In genomic region chr16:57299719-57300386, GRCh38 we compare ENCODE assay signal across 1 cellular context.
A peak's percentile ranks its signal among the peaks of the same experiment; 100 is the strongest.
TF ChIP-seq lines count a peak whose summit lies in the region.

No MANE protein-coding gene starts in this region.

TF ChIP-seq in HEK293, 187 proteins besides CTCF, POLR2A, EP300 and RAD21 (continued from another document and continues in another):
- TF ChIP-seq, protein P1, sequence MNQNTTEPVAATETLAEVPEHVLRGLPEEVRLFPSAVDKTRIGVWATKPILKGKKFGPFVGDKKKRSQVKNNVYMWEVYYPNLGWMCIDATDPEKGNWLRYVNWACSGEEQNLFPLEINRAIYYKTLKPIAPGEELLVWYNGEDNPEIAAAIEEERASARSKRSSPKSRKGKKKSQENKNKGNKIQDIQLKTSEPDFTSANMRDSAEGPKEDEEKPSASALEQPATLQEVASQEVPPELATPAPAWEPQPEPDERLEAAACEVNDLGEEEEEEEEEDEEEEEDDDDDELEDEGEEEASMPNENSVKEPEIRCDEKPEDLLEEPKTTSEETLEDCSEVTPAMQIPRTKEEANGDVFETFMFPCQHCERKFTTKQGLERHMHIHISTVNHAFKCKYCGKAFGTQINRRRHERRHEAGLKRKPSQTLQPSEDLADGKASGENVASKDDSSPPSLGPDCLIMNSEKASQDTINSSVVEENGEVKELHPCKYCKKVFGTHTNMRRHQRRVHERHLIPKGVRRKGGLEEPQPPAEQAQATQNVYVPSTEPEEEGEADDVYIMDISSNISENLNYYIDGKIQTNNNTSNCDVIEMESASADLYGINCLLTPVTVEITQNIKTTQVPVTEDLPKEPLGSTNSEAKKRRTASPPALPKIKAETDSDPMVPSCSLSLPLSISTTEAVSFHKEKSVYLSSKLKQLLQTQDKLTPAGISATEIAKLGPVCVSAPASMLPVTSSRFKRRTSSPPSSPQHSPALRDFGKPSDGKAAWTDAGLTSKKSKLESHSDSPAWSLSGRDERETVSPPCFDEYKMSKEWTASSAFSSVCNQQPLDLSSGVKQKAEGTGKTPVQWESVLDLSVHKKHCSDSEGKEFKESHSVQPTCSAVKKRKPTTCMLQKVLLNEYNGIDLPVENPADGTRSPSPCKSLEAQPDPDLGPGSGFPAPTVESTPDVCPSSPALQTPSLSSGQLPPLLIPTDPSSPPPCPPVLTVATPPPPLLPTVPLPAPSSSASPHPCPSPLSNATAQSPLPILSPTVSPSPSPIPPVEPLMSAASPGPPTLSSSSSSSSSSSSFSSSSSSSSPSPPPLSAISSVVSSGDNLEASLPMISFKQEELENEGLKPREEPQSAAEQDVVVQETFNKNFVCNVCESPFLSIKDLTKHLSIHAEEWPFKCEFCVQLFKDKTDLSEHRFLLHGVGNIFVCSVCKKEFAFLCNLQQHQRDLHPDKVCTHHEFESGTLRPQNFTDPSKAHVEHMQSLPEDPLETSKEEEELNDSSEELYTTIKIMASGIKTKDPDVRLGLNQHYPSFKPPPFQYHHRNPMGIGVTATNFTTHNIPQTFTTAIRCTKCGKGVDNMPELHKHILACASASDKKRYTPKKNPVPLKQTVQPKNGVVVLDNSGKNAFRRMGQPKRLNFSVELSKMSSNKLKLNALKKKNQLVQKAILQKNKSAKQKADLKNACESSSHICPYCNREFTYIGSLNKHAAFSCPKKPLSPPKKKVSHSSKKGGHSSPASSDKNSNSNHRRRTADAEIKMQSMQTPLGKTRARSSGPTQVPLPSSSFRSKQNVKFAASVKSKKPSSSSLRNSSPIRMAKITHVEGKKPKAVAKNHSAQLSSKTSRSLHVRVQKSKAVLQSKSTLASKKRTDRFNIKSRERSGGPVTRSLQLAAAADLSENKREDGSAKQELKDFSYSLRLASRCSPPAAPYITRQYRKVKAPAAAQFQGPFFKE (tag by site-specific recombination; IDR thresholded peaks at IDR 0.05; ENCODE audit: borderline replicate concordance) = no peak
- peak; percentile 74; the same call in 1 of the 2 replicates for TF ChIP-seq KLF8 (tag by site-specific recombination; IDR thresholded peaks at IDR 0.05)
- no peak for TF ChIP-seq ZNF138 (tag by site-specific recombination; IDR thresholded peaks at IDR 0.05; ENCODE audit: borderline replicate concordance)
- no peak for TF ChIP-seq ZNF175 (tag by site-specific recombination; IDR thresholded peaks at IDR 0.05)
- TF ChIP-seq ZNF16 (tag by site-specific recombination; IDR thresholded peaks at IDR 0.05; ENCODE audit: low read depth) = no peak
- no peak for TF ChIP-seq ZNF473 (tag by site-specific recombination; IDR thresholded peaks at IDR 0.05)
- 0 out of 2 replicates have a peak, but pooled peaks have one; percentile 14 for TF ChIP-seq ZNF2 (tag by site-specific recombination; IDR thresholded peaks at IDR 0.05)
- TF ChIP-seq, protein P2, sequence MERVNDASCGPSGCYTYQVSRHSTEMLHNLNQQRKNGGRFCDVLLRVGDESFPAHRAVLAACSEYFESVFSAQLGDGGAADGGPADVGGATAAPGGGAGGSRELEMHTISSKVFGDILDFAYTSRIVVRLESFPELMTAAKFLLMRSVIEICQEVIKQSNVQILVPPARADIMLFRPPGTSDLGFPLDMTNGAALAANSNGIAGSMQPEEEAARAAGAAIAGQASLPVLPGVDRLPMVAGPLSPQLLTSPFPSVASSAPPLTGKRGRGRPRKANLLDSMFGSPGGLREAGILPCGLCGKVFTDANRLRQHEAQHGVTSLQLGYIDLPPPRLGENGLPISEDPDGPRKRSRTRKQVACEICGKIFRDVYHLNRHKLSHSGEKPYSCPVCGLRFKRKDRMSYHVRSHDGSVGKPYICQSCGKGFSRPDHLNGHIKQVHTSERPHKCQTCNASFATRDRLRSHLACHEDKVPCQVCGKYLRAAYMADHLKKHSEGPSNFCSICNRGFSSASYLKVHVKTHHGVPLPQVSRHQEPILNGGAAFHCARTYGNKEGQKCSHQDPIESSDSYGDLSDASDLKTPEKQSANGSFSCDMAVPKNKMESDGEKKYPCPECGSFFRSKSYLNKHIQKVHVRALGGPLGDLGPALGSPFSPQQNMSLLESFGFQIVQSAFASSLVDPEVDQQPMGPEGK (tag by site-specific recombination; IDR thresholded peaks at IDR 0.05) = peak; percentile 15; the same call in 1 of the 2 replicates
- peak; percentile 15; the same call in 1 of the 2 replicates for TF ChIP-seq ZBTB8A (tag by site-specific recombination; IDR thresholded peaks at IDR 0.05)
- no peak for TF ChIP-seq ZNF354C (tag by site-specific recombination; IDR thresholded peaks at IDR 0.05; ENCODE audit: borderline replicate concordance, low read depth)
- TF ChIP-seq ZSCAN18 (tag by site-specific recombination; IDR thresholded peaks at IDR 0.05) = no peak
- no peak for TF ChIP-seq ZSCAN23 (tag by site-specific recombination; IDR thresholded peaks at IDR 0.05)
- TF ChIP-seq ZNF48 (tag by site-specific recombination; IDR thresholded peaks at IDR 0.05) = no peak
- TF ChIP-seq ZNF132 (tag by site-specific recombination; IDR thresholded peaks at IDR 0.05; ENCODE audit: borderline replicate concordance) = no peak
- no peak; the same call in 1 of the 2 replicates for TF ChIP-seq PRDM1 (tag by site-specific recombination; IDR thresholded peaks at IDR 0.05)
- no peak; the same call in 1 of the 2 replicates for TF ChIP-seq KLF1 (tag by site-specific recombination; IDR thresholded peaks at IDR 0.05)
- no peak for TF ChIP-seq ZNF114 (tag by site-specific recombination; IDR thresholded peaks at IDR 0.05)
- no peak for TF ChIP-seq TCF7L2 (IDR thresholded peaks at IDR 0.05; ENCODE audit: borderline replicate concordance, low read depth, low read length)
- no peak for TF ChIP-seq HOXC10 (CRISPR knock-in tag; IDR thresholded peaks at IDR 0.05)
- TF ChIP-seq ZNF677 (tag by site-specific recombination; IDR thresholded peaks at IDR 0.05) = no peak
- TF ChIP-seq, protein P3, sequence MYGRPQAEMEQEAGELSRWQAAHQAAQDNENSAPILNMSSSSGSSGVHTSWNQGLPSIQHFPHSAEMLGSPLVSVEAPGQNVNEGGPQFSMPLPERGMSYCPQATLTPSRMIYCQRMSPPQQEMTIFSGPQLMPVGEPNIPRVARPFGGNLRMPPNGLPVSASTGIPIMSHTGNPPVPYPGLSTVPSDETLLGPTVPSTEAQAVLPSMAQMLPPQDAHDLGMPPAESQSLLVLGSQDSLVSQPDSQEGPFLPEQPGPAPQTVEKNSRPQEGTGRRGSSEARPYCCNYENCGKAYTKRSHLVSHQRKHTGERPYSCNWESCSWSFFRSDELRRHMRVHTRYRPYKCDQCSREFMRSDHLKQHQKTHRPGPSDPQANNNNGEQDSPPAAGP (tag by site-specific recombination; IDR thresholded peaks at IDR 0.05) = peak; percentile 67
- TF ChIP-seq ZNF223 (tag by site-specific recombination; IDR thresholded peaks at IDR 0.05) = no peak
- no peak for TF ChIP-seq ZNF292 (tag by site-specific recombination; IDR thresholded peaks at IDR 0.05; ENCODE audit: borderline replicate concordance, low read depth)
- TF ChIP-seq ZBTB48 (tag by site-specific recombination; IDR thresholded peaks at IDR 0.05) = no peak
- TF ChIP-seq HIC1 (tag by site-specific recombination; IDR thresholded peaks at IDR 0.05) = no peak
- no peak for TF ChIP-seq ZBTB1 (tag by site-specific recombination; IDR thresholded peaks at IDR 0.05)
- no peak for TF ChIP-seq ZNF341 (tag by site-specific recombination; IDR thresholded peaks at IDR 0.05; ENCODE audit: low read depth)
- peak; percentile 9; the same call in 1 of the 2 replicates for TF ChIP-seq SP7 (tag by site-specific recombination; IDR thresholded peaks at IDR 0.05)
- TF ChIP-seq IKZF3 (tag by site-specific recombination; IDR thresholded peaks at IDR 0.05) = peak; percentile 73
- TF ChIP-seq ZNF302 (tag by site-specific recombination; IDR thresholded peaks at IDR 0.05; ENCODE audit: low read depth) = no peak
- no peak for TF ChIP-seq ZNF585B (tag by site-specific recombination; IDR thresholded peaks at IDR 0.05)
- no peak for TF ChIP-seq ZFP3 (tag by site-specific recombination; IDR thresholded peaks at IDR 0.05; ENCODE audit: low read depth)
- TF ChIP-seq ZNF133 (tag by site-specific recombination; IDR thresholded peaks at IDR 0.05) = no peak
- no peak for TF ChIP-seq ZNF221 (tag by site-specific recombination; IDR thresholded peaks at IDR 0.05; ENCODE audit: borderline replicate concordance)
- no peak for TF ChIP-seq WT1 (tag by site-specific recombination; IDR thresholded peaks at IDR 0.05)
- TF ChIP-seq ZNF391 (tag by site-specific recombination; IDR thresholded peaks at IDR 0.05; ENCODE audit: borderline replicate concordance, low read depth) = peak; percentile 50; the same call in 1 of the 2 replicates
- TF ChIP-seq ZFP69B (tag by site-specific recombination; IDR thresholded peaks at IDR 0.05) = no peak
- TF ChIP-seq MYNN (tag by site-specific recombination; IDR thresholded peaks at IDR 0.05; ENCODE audit: borderline replicate concordance) = no peak
- 0 out of 2 replicates have a peak, but pooled peaks have one; percentile 9 for TF ChIP-seq REPIN1 (tag by site-specific recombination; IDR thresholded peaks at IDR 0.05; ENCODE audit: low read depth)
- peak; percentile 43; the same call in 1 of the 2 replicates for TF ChIP-seq PRDM4 (tag by site-specific recombination; IDR thresholded peaks at IDR 0.05)
- TF ChIP-seq, protein P4, sequence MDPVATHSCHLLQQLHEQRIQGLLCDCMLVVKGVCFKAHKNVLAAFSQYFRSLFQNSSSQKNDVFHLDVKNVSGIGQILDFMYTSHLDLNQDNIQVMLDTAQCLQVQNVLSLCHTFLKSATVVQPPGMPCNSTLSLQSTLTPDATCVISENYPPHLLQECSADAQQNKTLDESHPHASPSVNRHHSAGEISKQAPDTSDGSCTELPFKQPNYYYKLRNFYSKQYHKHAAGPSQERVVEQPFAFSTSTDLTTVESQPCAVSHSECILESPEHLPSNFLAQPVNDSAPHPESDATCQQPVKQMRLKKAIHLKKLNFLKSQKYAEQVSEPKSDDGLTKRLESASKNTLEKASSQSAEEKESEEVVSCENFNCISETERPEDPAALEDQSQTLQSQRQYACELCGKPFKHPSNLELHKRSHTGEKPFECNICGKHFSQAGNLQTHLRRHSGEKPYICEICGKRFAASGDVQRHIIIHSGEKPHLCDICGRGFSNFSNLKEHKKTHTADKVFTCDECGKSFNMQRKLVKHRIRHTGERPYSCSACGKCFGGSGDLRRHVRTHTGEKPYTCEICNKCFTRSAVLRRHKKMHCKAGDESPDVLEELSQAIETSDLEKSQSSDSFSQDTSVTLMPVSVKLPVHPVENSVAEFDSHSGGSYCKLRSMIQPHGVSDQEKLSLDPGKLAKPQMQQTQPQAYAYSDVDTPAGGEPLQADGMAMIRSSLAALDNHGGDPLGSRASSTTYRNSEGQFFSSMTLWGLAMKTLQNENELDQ (tag by site-specific recombination; IDR thresholded peaks at IDR 0.05; ENCODE audit: low read depth) = no peak
- no peak for TF ChIP-seq ZNF426 (tag by site-specific recombination; IDR thresholded peaks at IDR 0.05)
- no peak for TF ChIP-seq ZNF350 (tag by site-specific recombination; IDR thresholded peaks at IDR 0.05)
- TF ChIP-seq ZFP41 (tag by site-specific recombination; IDR thresholded peaks at IDR 0.05; ENCODE audit: borderline replicate concordance) = no peak
- TF ChIP-seq ZNF449 (tag by site-specific recombination; IDR thresholded peaks at IDR 0.05) = peak; percentile 51; the same call in 1 of the 2 replicates
- no peak for TF ChIP-seq ZNF670 (tag by site-specific recombination; IDR thresholded peaks at IDR 0.05; ENCODE audit: low read depth)
- no peak for TF ChIP-seq ZNF239 (tag by site-specific recombination; IDR thresholded peaks at IDR 0.05)
